ENCODE assay signal across 8 cellular contexts in genomic region chr1:16644179-16645043, GRCh38. TPM values are rescaled to one million over a fixed set of nuclear protein-coding genes. Genes with fewer than 3 reads are reported as not detected.
DNase-seq lines count a peak whose midpoint lies in the region; ATAC-seq, FAIRE-seq and TF ChIP-seq lines count a peak whose summit lies in the region.

No MANE protein-coding gene starts in this region.

- no peaks in the 10 kb centered on the region for H3K36me3 Mint-ChIP-seq in activated T-helper 2 cell treated with anti-CD3 and anti-CD28 coated beads, Interferon-gamma antibody, Interleukin-2, Interleukin-4, amounts not matched to agents 10 μg/mL and 5 μg/mL and 100 μg/mL, durations not matched to agents 14 hours and 24 hours and 36 hours (ENCODE audit: low read depth)
- no peaks in the 10 kb centered on the region for H3K36me3 Mint-ChIP-seq in nephron progenitor cell (ENCODE audit: low read depth)

- intact Hi-C loops in activated T-helper 2 cell treated with anti-CD3 and anti-CD28 coated beads, Interferon-gamma antibody, Interleukin-2, Interleukin-4, amounts not matched to agents 10 μg/mL and 5 μg/mL and 100 μg/mL, durations not matched to agents 14 hours and 24 hours and 36 hours (cut with micrococcal nuclease), result loop anchor here (2.0 kb wide), 2 partner anchors 20 to 32 kb away; partner anchors contain the start of gene NBPF1

- no peak overlapping the region for H3K4me3 Mint-ChIP-seq in activated T-helper 2 cell treated with anti-CD3 and anti-CD28 coated beads, Interferon-gamma antibody, Interleukin-2, Interleukin-4, amounts not matched to agents 10 μg/mL and 5 μg/mL and 100 μg/mL, durations not matched to agents 14 hours and 24 hours and 36 hours (ENCODE audit: low read depth)
- H3K4me3 Mint-ChIP-seq in nephron progenitor cell, result no peak overlapping the region

- H3K4me3 ChIP-seq in LNCaP clone FGC (ENCODE audit: low read depth, low read length) (peak overlapping the region; percentile 91), fibroblast of villous mesenchyme (ENCODE audit: low read depth, low read length) (peak overlapping the region; percentile 88)

- H3K4me1 Mint-ChIP-seq in activated T-helper 2 cell treated with anti-CD3 and anti-CD28 coated beads, Interferon-gamma antibody, Interleukin-2, Interleukin-4, amounts not matched to agents 10 μg/mL and 5 μg/mL and 100 μg/mL, durations not matched to agents 14 hours and 24 hours and 36 hours (ENCODE audit: low read depth), result no peaks in the 10 kb centered on the region
- peaks cover 2% of the 10 kb centered on the region for H3K4me1 Mint-ChIP-seq in nephron progenitor cell

- peaks cover 7% of the 10 kb centered on the region for H3K27me3 Mint-ChIP-seq in activated T-helper 2 cell treated with anti-CD3 and anti-CD28 coated beads, Interferon-gamma antibody, Interleukin-2, Interleukin-4, amounts not matched to agents 10 μg/mL and 5 μg/mL and 100 μg/mL, durations not matched to agents 14 hours and 24 hours and 36 hours (ENCODE audit: low read depth)
- H3K27me3 Mint-ChIP-seq in nephron progenitor cell (ENCODE audit: low read depth, poor library complexity), result peaks cover 11% of the 10 kb centered on the region

- peak; percentile 15 for FAIRE-seq in H54 (lab: Jason Lieb, UNC)

- in situ Hi-C loops in G401 (cut with HindIII; ENCODE audit: low sequenced_read_pairs), result no loop called here

- ATAC-seq in stimulated activated naive CD8-positive, alpha-beta T cell treated with anti-CD3 and anti-CD28 coated beads, Interleukin-15, Interleukin-2, amounts not matched to agents 100 U/mL and 50 U/mL, for 24 hours, result peak; percentile 84

- no peak overlapping the region for H3K27ac Mint-ChIP-seq in activated T-helper 2 cell treated with anti-CD3 and anti-CD28 coated beads, Interferon-gamma antibody, Interleukin-2, Interleukin-4, amounts not matched to agents 10 μg/mL and 5 μg/mL and 100 μg/mL, durations not matched to agents 14 hours and 24 hours and 36 hours
- no peak overlapping the region for H3K27ac Mint-ChIP-seq in nephron progenitor cell

- DNase-seq in G401 (ENCODE audit: low spot score) (peak; percentile 93), H54 (ENCODE audit: insufficient read length, low spot score) (peak; percentile 87), LNCaP clone FGC (ENCODE audit: low read depth) (no peak), RPMI7951 (ENCODE audit: low read depth) (peak; percentile 96), fibroblast of villous mesenchyme (ENCODE audit: low read depth) (peak; percentile 97), nephron progenitor cell (peak; percentile 100)
- peak; percentile 99 for DNase-seq in activated T-helper 2 cell treated with anti-CD3 and anti-CD28 coated beads, Interferon-gamma antibody, Interleukin-2, Interleukin-4, amounts not matched to agents 10 μg/mL and 5 μg/mL and 100 μg/mL, durations not matched to agents 14 hours and 24 hours and 36 hours (ENCODE audit: low spot score)
- DNase-seq in stimulated activated naive CD8-positive, alpha-beta T cell treated with anti-CD3 and anti-CD28 coated beads, Interleukin-15, Interleukin-2, amounts not matched to agents 100 U/mL and 50 U/mL, for 24 hours, result peak; percentile 100

- no peaks in the 10 kb centered on the region for H3K9me3 Mint-ChIP-seq in activated T-helper 2 cell treated with anti-CD3 and anti-CD28 coated beads, Interferon-gamma antibody, Interleukin-2, Interleukin-4, amounts not matched to agents 10 μg/mL and 5 μg/mL and 100 μg/mL, durations not matched to agents 14 hours and 24 hours and 36 hours
- H3K9me3 Mint-ChIP-seq in nephron progenitor cell, result no peaks in the 10 kb centered on the region

- peak; percentile 34 for TF ChIP-seq CTCF in LNCaP clone FGC (IDR thresholded peaks at IDR 0.05; ENCODE audit: control insufficient read depth, extremely low read depth, insufficient read depth)
- peak; percentile 65 for TF ChIP-seq CTCF in fibroblast of villous mesenchyme (IDR thresholded peaks at IDR 0.05; ENCODE audit: insufficient read depth, low read depth, low read length)
- TF ChIP-seq CTCF in nephron progenitor cell (IDR thresholded peaks at IDR 0.05), result peak; percentile 41

- TF ChIP-seq POLR2A in H54 (IDR thresholded peaks at IDR 0.05; ENCODE audit: low read depth, low read length), result peak; percentile 63

RNA-seq across cellular contexts. Expression of gene RNU1-3, which starts 22.3 kb away (rescaled TPM):
- not detected in 2 replicates for total RNA-seq in G401 (2014; rRNA removed; shearing (Covaris generic))
- under 0.01 TPM in 1 of 2 replicates, not detected in the other for total RNA-seq in RPMI7951 (2014; rRNA removed; shearing (Covaris generic))
- 2,033 and 2,369 TPM in 2 replicates for total RNA-seq in activated T-helper 2 cell treated with anti-CD3 and anti-CD28 coated beads, Interferon-gamma antibody, Interleukin-2, Interleukin-4, amounts not matched to agents 10 μg/mL and 5 μg/mL and 100 μg/mL, durations not matched to agents 14 hours and 24 hours and 36 hours
- total RNA-seq in fibroblast of villous mesenchyme, result under 0.01 TPM in 1 of 2 replicates, not detected in the other

RNA-seq across cellular contexts. Expression of gene NBPF1, which starts 31.0 kb away (rescaled TPM):
- total RNA-seq in G401 (2014; rRNA removed; shearing (Covaris generic)), result 10.3 and 27.6 TPM in 2 replicates
- total RNA-seq in RPMI7951 (2014; rRNA removed; shearing (Covaris generic)), result 13.4 and 18.9 TPM in 2 replicates
- 5.2 and 6.1 TPM in 2 replicates for total RNA-seq in activated T-helper 2 cell treated with anti-CD3 and anti-CD28 coated beads, Interferon-gamma antibody, Interleukin-2, Interleukin-4, amounts not matched to agents 10 μg/mL and 5 μg/mL and 100 μg/mL, durations not matched to agents 14 hours and 24 hours and 36 hours
- total RNA-seq in fibroblast of villous mesenchyme, result 52.2 and 60.9 TPM in 2 replicates

Comparison
In these comparisons a context has a peak if more than half of its experiments do, and no peak if none do; other contexts are left out.
1. RNA of gene RNU1-3, which starts 22.3 kb away (total RNA-seq): 2,033 to 2,369 TPM in activated T-helper 2 cell treated with anti-CD3 and anti-CD28 coated beads, Interferon-gamma antibody, Interleukin-2, Interleukin-4, amounts not matched to agents 10 μg/mL and 5 μg/mL and 100 μg/mL, durations not matched to agents 14 hours and 24 hours and 36 hours; not detected in G401, under 0.01 TPM in RPMI7951 and under 0.01 TPM in fibroblast of villous mesenchyme; every median in the first group is over 1,000 times any median in the second.
2. Peak in every context shown above with its lines, with median percentiles within 50 percentile points of each other: CTCF ChIP-seq.